2 cellular contexts compared by ENCODE assay signal in genomic region chr22:37636949-37637273, GRCh38.
TF ChIP-seq lines count a peak whose summit lies in the region.

No MANE protein-coding gene starts in this region.

TF ChIP-seq in GM12891, 5 proteins besides CTCF, POLR2A, EP300 and RAD21:
- TF ChIP-seq POLR2AphosphoS5 (IDR thresholded peaks at IDR 0.05; ENCODE audit: low read depth, low read length) (no peak), TAF1 (IDR thresholded peaks at IDR 0.05; ENCODE audit: low read depth, low read length) (no peak), POU2F2 (IDR thresholded peaks at IDR 0.05; ENCODE audit: low read depth, low read length) (no peak), SPI1 (IDR thresholded peaks at IDR 0.05; ENCODE audit: low read depth, low read length) (no peak), PAX5 (IDR thresholded peaks at IDR 0.05; ENCODE audit: insufficient read depth, low read length, severe bottlenecking) (no peak)

TF ChIP-seq in SK-N-SH, 30 proteins besides CTCF, POLR2A, EP300 and RAD21:
- TF ChIP-seq JUND (IDR thresholded peaks at IDR 0.05) (no peak), PBX3 (IDR thresholded peaks at IDR 0.05) (no peak), GABPA (IDR thresholded peaks at IDR 0.05; ENCODE audit: low read depth) (no peak), GATA2 (CRISPR knock-in tag; IDR thresholded peaks at IDR 0.05) (no peak), ELF1 (IDR thresholded peaks at IDR 0.05) (no peak), SIN3A (IDR thresholded peaks at IDR 0.05; ENCODE audit: borderline replicate concordance, low read depth, low read length) (no peak), EZH2phosphoT487 (IDR thresholded peaks at IDR 0.05; ENCODE audit: borderline replicate concordance, low read depth) (no peak), YY1 (IDR thresholded peaks at IDR 0.05; ENCODE audit: low read depth) (no peak)
- TF ChIP-seq, protein P1, sequence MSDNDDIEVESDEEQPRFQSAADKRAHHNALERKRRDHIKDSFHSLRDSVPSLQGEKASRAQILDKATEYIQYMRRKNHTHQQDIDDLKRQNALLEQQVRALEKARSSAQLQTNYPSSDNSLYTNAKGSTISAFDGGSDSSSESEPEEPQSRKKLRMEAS (IDR thresholded peaks at IDR 0.05; ENCODE audit: low read depth) = no peak
